In the genomic region with DNA sequence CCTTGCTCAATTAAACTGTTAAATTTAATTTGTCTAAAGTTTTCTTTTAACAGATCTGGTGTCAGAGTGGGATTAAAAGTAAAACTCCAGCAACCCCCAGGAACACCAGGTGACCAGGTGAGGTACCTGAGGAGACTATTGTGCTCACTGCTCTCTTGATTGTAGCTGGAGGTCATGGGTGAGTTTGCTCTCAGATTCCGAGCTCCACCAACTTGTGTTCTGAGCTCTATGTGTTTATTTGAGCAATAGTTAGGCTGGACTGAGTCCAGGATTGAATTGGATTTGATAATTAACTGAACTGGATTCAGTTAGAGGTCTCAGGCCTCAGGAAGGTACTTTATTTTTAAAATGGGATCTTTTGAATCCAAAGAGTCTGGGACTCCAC, we compare ENCODE assay signal across 20 cellular contexts. TPM values are rescaled to one million over a fixed set of nuclear protein-coding genes. Genes with fewer than 3 reads are reported as not detected.
DNase-seq lines count a peak whose midpoint lies in the region; ATAC-seq and TF ChIP-seq lines count a peak whose summit lies in the region.
"Had no signal": no experiment of that assay in that cellular context is flagged by ENCODE, and none has a peak within 500 bp of the region (broad histone marks: within the 10 kb centered on the region; RNA-seq: fewer than 3 reads in every experiment).

No MANE protein-coding gene starts in this region.

- H3K9me3 ChIP-seq in body of pancreas, result no peaks in the 10 kb centered on the region
- H3K9me3 ChIP-seq: A549, SJCRH30 had no signal

- no peak for DNase-seq in GM23338 (ENCODE audit: low spot score)
- DNase-seq in NCI-H146 treated with DMSO at 0.1 percent for 48 hours (lab: John Stamatoyannopoulos, UW; ENCODE audit: unreplicated experiment), result peak; percentile 72
- DNase-seq in body of pancreas, result peak in 3 of 4 donors; percentile 17 to 28 (median 25)
- peak; percentile 63 for DNase-seq in mucosa of gallbladder (ENCODE audit: low spot score)
- no peak for DNase-seq in stimulated activated naive CD4-positive, alpha-beta T cell (lab: John Stamatoyannopoulos, UW)
- no peak for DNase-seq in GDM1 (lab: John Stamatoyannopoulos, UW)
- DNase-seq: DMS79; MV-4-11; NCI-H187 treated with DMSO at 0.1 percent for 48 hours; NCI-H2171; NK-92 treated with Interleukin-12 subunit alpha and Interleukin-12 subunit beta, amount 100 ng/mL, for 24 hours; SJCRH30; SW 1271 had no signal

- peak overlapping the region; percentile 49 for H3K4me2 ChIP-seq in GM23338
- H3K4me2 ChIP-seq: A549 had no signal

- H3K27me3 ChIP-seq in GM23338 (ENCODE audit: insufficient read depth) (no peaks in the 10 kb centered on the region), body of pancreas (no peaks in the 10 kb centered on the region)
- H3K27me3 ChIP-seq: SJCRH30 had no signal

- H2AFZ ChIP-seq in GM23338, result no peak overlapping the region

- TF ChIP-seq CTCF in GM23338 (conservative IDR thresholded peaks at IDR 0.05; ENCODE audit: low read depth in 2 of 2) (no peak), body of pancreas (IDR thresholded peaks at IDR 0.05) (no peak)

- H3K79me2 ChIP-seq in GM23338 (replicated peaks; ENCODE audit: insufficient read depth), result peaks cover 13% of the 10 kb centered on the region

- H3K27ac Mint-ChIP-seq in GM23338, result peak overlapping the region; percentile 80

- H3K9me3 Mint-ChIP-seq in GM23338, result no peaks in the 10 kb centered on the region
- H3K9me3 Mint-ChIP-seq: CD14-positive monocyte had no signal

- TF ChIP-seq POLR2A in body of pancreas (IDR thresholded peaks at IDR 0.05), result no peak

- H3K9me2 ChIP-seq in GM23338 (ENCODE audit: insufficient read depth), result no peaks in the 10 kb centered on the region

- ATAC-seq in GM23338 (peak; percentile 26), body of pancreas (peak; percentile 65), HG02678 (IDR thresholded peaks at IDR 0.05; ENCODE audit: unreplicated experiment) (no peak), HG02852 (IDR thresholded peaks at IDR 0.05; ENCODE audit: unreplicated experiment) (no peak)
- ATAC-seq: A549 had no signal

- peaks cover 3% of the 10 kb centered on the region for H3K27me3 Mint-ChIP-seq in GM23338 (ENCODE audit: insufficient read depth, low read depth, poor library complexity)

- intact Hi-C loops in body of pancreas (cut with DNase I), result no loop called here

- 8 to 28% methylated on average over 1 of the region's 1 CpG for WGBS in body of pancreas, 2 donors

- H3K27ac ChIP-seq in GM23338 (ENCODE audit: low read depth) (peak overlapping the region; percentile 92), body of pancreas (no peak overlapping the region)
- H3K27ac ChIP-seq: A549, RWPE1, SJCRH30 had no signal

- H3K4me3 ChIP-seq in GM23338 (no peak overlapping the region), body of pancreas (no peak overlapping the region)
- H3K4me3 ChIP-seq: A549, SJCRH30 had no signal

- H3K4me1 Mint-ChIP-seq in GM23338, result peaks cover 75% of the 10 kb centered on the region

- H3K4me1 ChIP-seq in GM23338 (ENCODE audit: insufficient read depth), result peaks cover 70% of the 10 kb centered on the region
- peaks cover 14% of the 10 kb centered on the region for H3K4me1 ChIP-seq in body of pancreas
- H3K4me1 ChIP-seq: A549 had no signal

- H3K4me3 Mint-ChIP-seq in GM23338, result no peak overlapping the region
- H3K4me3 Mint-ChIP-seq: CD14-positive monocyte had no signal

- no peaks in the 10 kb centered on the region for H4K20me1 ChIP-seq in GM23338 (replicated peaks; ENCODE audit: insufficient read depth)

- peaks cover 39% of the 10 kb centered on the region; the same call in 2 of the 3 replicates for H3K36me3 Mint-ChIP-seq in GM23338 (ENCODE audit: low read depth)
- H3K36me3 Mint-ChIP-seq: CD14-positive monocyte had no signal

- H3K36me3 ChIP-seq in GM23338 (ENCODE audit: insufficient read depth) (no peaks in the 10 kb centered on the region; the same call in 1 of the 2 replicates), body of pancreas (replicated peaks in 1 of 2; ENCODE audit: insufficient read depth in 1 of 2, low read depth in 2 of 2) (no peaks in the 10 kb centered on the region)
- H3K36me3 ChIP-seq: SJCRH30 had no signal

- H3F3A ChIP-seq in GM23338 (replicated peaks; ENCODE audit: low read depth), result peaks cover 30% of the 10 kb centered on the region; the same call in 1 of the 2 replicates

TF ChIP-seq in GM23338, 12 proteins besides CTCF, POLR2A, EP300 and RAD21:
- TF ChIP-seq EZH2 (IDR thresholded peaks at IDR 0.05; ENCODE audit: low read depth, unreplicated experiment) (no peak), CREB1 (CRISPR knock-in tag; IDR thresholded peaks at IDR 0.05; ENCODE audit: low read depth) (no peak), ZNF114 (CRISPR knock-in tag; IDR thresholded peaks at IDR 0.05) (no peak), ZNF331 (CRISPR knock-in tag; IDR thresholded peaks at IDR 0.05; ENCODE audit: low read depth) (no peak)
- TF ChIP-seq, protein P1, sequence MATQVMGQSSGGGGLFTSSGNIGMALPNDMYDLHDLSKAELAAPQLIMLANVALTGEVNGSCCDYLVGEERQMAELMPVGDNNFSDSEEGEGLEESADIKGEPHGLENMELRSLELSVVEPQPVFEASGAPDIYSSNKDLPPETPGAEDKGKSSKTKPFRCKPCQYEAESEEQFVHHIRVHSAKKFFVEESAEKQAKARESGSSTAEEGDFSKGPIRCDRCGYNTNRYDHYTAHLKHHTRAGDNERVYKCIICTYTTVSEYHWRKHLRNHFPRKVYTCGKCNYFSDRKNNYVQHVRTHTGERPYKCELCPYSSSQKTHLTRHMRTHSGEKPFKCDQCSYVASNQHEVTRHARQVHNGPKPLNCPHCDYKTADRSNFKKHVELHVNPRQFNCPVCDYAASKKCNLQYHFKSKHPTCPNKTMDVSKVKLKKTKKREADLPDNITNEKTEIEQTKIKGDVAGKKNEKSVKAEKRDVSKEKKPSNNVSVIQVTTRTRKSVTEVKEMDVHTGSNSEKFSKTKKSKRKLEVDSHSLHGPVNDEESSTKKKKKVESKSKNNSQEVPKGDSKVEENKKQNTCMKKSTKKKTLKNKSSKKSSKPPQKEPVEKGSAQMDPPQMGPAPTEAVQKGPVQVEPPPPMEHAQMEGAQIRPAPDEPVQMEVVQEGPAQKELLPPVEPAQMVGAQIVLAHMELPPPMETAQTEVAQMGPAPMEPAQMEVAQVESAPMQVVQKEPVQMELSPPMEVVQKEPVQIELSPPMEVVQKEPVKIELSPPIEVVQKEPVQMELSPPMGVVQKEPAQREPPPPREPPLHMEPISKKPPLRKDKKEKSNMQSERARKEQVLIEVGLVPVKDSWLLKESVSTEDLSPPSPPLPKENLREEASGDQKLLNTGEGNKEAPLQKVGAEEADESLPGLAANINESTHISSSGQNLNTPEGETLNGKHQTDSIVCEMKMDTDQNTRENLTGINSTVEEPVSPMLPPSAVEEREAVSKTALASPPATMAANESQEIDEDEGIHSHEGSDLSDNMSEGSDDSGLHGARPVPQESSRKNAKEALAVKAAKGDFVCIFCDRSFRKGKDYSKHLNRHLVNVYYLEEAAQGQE (IDR thresholded peaks at IDR 0.05; ENCODE audit: unreplicated experiment), result no peak
- TF ChIP-seq, protein P2, sequence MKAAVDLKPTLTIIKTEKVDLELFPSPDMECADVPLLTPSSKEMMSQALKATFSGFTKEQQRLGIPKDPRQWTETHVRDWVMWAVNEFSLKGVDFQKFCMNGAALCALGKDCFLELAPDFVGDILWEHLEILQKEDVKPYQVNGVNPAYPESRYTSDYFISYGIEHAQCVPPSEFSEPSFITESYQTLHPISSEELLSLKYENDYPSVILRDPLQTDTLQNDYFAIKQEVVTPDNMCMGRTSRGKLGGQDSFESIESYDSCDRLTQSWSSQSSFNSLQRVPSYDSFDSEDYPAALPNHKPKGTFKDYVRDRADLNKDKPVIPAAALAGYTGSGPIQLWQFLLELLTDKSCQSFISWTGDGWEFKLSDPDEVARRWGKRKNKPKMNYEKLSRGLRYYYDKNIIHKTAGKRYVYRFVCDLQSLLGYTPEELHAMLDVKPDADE (IDR thresholded peaks at IDR 0.05), result no peak

RNA-seq across cellular contexts. Expression of gene SCGB3A2, which starts 17.9 kb away (rescaled TPM):
- total RNA-seq in GM23338 (2014; rRNA removed; shearing (Covaris generic)), result 27.0 and 36.1 TPM in 2 replicates
- polyA plus RNA-seq in GM23338 (2016; fragmentation: Nextera tagmentation; extraction: Ambion mirVana), result 251 and 256 TPM in 2 replicates
- total RNA-seq in body of pancreas (not detected), mucosa of gallbladder (not detected)
- total RNA-seq: G401, NCI-H460, SJCRH30 had no signal
- polyA plus RNA-seq: A549 had no signal

RNA-seq across cellular contexts. Expression of gene SPINK1, which starts 29.2 kb away (rescaled TPM):
- not detected in 2 replicates for total RNA-seq in GM23338 (2014; rRNA removed; shearing (Covaris generic))
- polyA plus RNA-seq in GM23338 (2016; fragmentation: Nextera tagmentation; extraction: Ambion mirVana), result 0.82 and 0.90 TPM in 2 replicates
- total RNA-seq in body of pancreas (1,000 to 10,000 TPM; 3,901 to 5,969 TPM), mucosa of gallbladder (234 TPM)
- total RNA-seq: G401, NCI-H460, SJCRH30 had no signal
- polyA plus RNA-seq: CD14-positive monocyte had no signal

RNA-seq across cellular contexts. Expression of gene C5orf46, which starts 45.7 kb away (rescaled TPM):
- not detected in 2 replicates for total RNA-seq in GM23338 (2014; rRNA removed; shearing (Covaris generic))
- polyA plus RNA-seq in GM23338 (2016; fragmentation: Nextera tagmentation; extraction: Ambion mirVana), result 0.40 and 0.42 TPM in 2 replicates
- not detected for total RNA-seq in body of pancreas
- total RNA-seq in mucosa of gallbladder, result not detected
- total RNA-seq: G401, NCI-H460 had no signal
- polyA plus RNA-seq: A549, CD14-positive monocyte had no signal

Comparison
In these comparisons a context has a peak if more than half of its experiments do, and no peak if none do; other contexts are left out.
1. ATAC-seq: peak in GM23338 (single experiment) and body of pancreas (single experiment); none in HG02678 (single experiment) and HG02852 (single experiment).
2. DNase-seq: peak in NCI-H146 treated with DMSO at 0.1 percent for 48 hours (single experiment), body of pancreas (3 of 4) and mucosa of gallbladder (single experiment); none in GM23338 (single experiment), stimulated activated naive CD4-positive, alpha-beta T cell (0 of 6) and GDM1 (single experiment).
3. RNA of gene SCGB3A2, which starts 17.9 kb away (total RNA-seq): 27.0 to 36.1 TPM in GM23338; not detected in mucosa of gallbladder (single experiment) and not detected in body of pancreas; every median in the first group is over 10 times any median in the second.
4. RNA of gene SPINK1, which starts 29.2 kb away (total RNA-seq): 3,901 to 5,969 TPM in body of pancreas and 234 TPM in mucosa of gallbladder (single experiment); not detected in GM23338; every median in the first group is over 100 times any median in the second.